Comparison of ENCODE assay signal across 1 cellular context in genomic region chr19:532578-533484, GRCh38.
A peak's percentile ranks its signal among the peaks of the same experiment; 100 is the strongest.
TF ChIP-seq lines count a peak whose summit lies in the region.

No MANE protein-coding gene starts in this region.

TF ChIP-seq in HepG2, 621 proteins besides CTCF, POLR2A, EP300 and RAD21 (continued from another document and continues in another):
- no peak for TF ChIP-seq FOXM1 (CRISPR knock-in tag; IDR thresholded peaks at IDR 0.05)
- no peak; the same call in 1 of the 2 replicates for TF ChIP-seq ARID5B (CRISPR knock-in tag; IDR thresholded peaks at IDR 0.05)
- TF ChIP-seq ZNF17 (CRISPR knock-in tag; IDR thresholded peaks at IDR 0.05): no peak
- TF ChIP-seq BRF2 (CRISPR knock-in tag; IDR thresholded peaks at IDR 0.05): no peak
- TF ChIP-seq KLF16 (CRISPR knock-in tag; IDR thresholded peaks at IDR 0.05): no peak
- TF ChIP-seq HOXD1 (CRISPR knock-in tag; IDR thresholded peaks at IDR 0.05): 0 out of 2 replicates have a peak, but pooled peaks have one; percentile 5
- no peak for TF ChIP-seq MLX (CRISPR knock-in tag; IDR thresholded peaks at IDR 0.05)
- TF ChIP-seq PHF5A (CRISPR knock-in tag; IDR thresholded peaks at IDR 0.05; ENCODE audit: low read depth, unreplicated experiment): no peak
- TF ChIP-seq ZNF552 (CRISPR knock-in tag; IDR thresholded peaks at IDR 0.05; ENCODE audit: borderline replicate concordance): no peak
- TF ChIP-seq NCOA2 (CRISPR knock-in tag; IDR thresholded peaks at IDR 0.05): no peak
- no peak for TF ChIP-seq FLYWCH1 (CRISPR knock-in tag; IDR thresholded peaks at IDR 0.05)
- TF ChIP-seq ZNF773 (CRISPR knock-in tag; IDR thresholded peaks at IDR 0.05; ENCODE audit: borderline replicate concordance): no peak
- TF ChIP-seq ZNF543 (CRISPR knock-in tag; IDR thresholded peaks at IDR 0.05): no peak; the same call in 1 of the 2 replicates
- no peak for TF ChIP-seq TOE1 (CRISPR knock-in tag; IDR thresholded peaks at IDR 0.05)
- no peak for TF ChIP-seq FOSL1 (CRISPR knock-in tag; IDR thresholded peaks at IDR 0.05; ENCODE audit: borderline replicate concordance)
- no peak for TF ChIP-seq KDM4B (CRISPR knock-in tag; IDR thresholded peaks at IDR 0.05)
- TF ChIP-seq HNRNPL (IDR thresholded peaks at IDR 0.05; ENCODE audit: low read depth, low read length): 0 out of 2 replicates have a peak, but pooled peaks have one; percentile 32
- TF ChIP-seq ZNF704 (CRISPR knock-in tag; IDR thresholded peaks at IDR 0.05; ENCODE audit: borderline replicate concordance): no peak; the same call in 1 of the 2 replicates
- TF ChIP-seq USF2 (IDR thresholded peaks at IDR 0.05; ENCODE audit: low read depth, low read length): no peak
- no peak for TF ChIP-seq USF2 (CRISPR knock-in tag; IDR thresholded peaks at IDR 0.05; ENCODE audit: borderline replicate concordance)
- TF ChIP-seq ZNF234 (CRISPR knock-in tag; conservative IDR thresholded peaks at IDR 0.05): no peak
- TF ChIP-seq ETV5 (CRISPR knock-in tag; IDR thresholded peaks at IDR 0.05; ENCODE audit: borderline replicate concordance): peak; percentile 47; the same call in 1 of the 2 replicates
- TF ChIP-seq GATA4 (IDR thresholded peaks at IDR 0.05; ENCODE audit: borderline replicate concordance, low read depth): no peak
- peak; percentile 36; the same call in 1 of the 2 replicates for TF ChIP-seq HDAC1 (CRISPR knock-in tag; IDR thresholded peaks at IDR 0.05)
- TF ChIP-seq ZGPAT (CRISPR knock-in tag; IDR thresholded peaks at IDR 0.05): no peak; the same call in 1 of the 2 replicates
- no peak for TF ChIP-seq SKIL (CRISPR knock-in tag; IDR thresholded peaks at IDR 0.05; ENCODE audit: borderline replicate concordance)
- TF ChIP-seq CREB1 (IDR thresholded peaks at IDR 0.05): no peak
- TF ChIP-seq CREB1 (CRISPR knock-in tag; IDR thresholded peaks at IDR 0.05): no peak
- TF ChIP-seq ATF5 (CRISPR knock-in tag; IDR thresholded peaks at IDR 0.05; ENCODE audit: low read depth): 0 out of 2 replicates have a peak, but pooled peaks have one; percentile 50
- no peak for TF ChIP-seq ZNF615 (CRISPR knock-in tag; IDR thresholded peaks at IDR 0.05; ENCODE audit: borderline replicate concordance)
- TF ChIP-seq ZNF138 (CRISPR knock-in tag; IDR thresholded peaks at IDR 0.05; ENCODE audit: low read depth): no peak
- no peak for TF ChIP-seq ZNF776 (CRISPR knock-in tag; IDR thresholded peaks at IDR 0.05)
- TF ChIP-seq GPBP1L1 (CRISPR knock-in tag; IDR thresholded peaks at IDR 0.05): no peak
- no peak for TF ChIP-seq SKI (IDR thresholded peaks at IDR 0.05; ENCODE audit: partially characterized antibody)
- no peak for TF ChIP-seq THYN1 (CRISPR knock-in tag; IDR thresholded peaks at IDR 0.05; ENCODE audit: borderline replicate concordance, low read depth)
- 0 out of 2 replicates have a peak, but pooled peaks have one; percentile 11 for TF ChIP-seq GATAD1 (CRISPR knock-in tag; IDR thresholded peaks at IDR 0.05)
- TF ChIP-seq ZNF777 (CRISPR knock-in tag; IDR thresholded peaks at IDR 0.05): no peak
- no peak for TF ChIP-seq HNF1A (IDR thresholded peaks at IDR 0.05; ENCODE audit: low read depth)
- no peak for TF ChIP-seq HNF1A (CRISPR knock-in tag; IDR thresholded peaks at IDR 0.05; ENCODE audit: borderline replicate concordance)
- TF ChIP-seq ZBTB8A (CRISPR knock-in tag; IDR thresholded peaks at IDR 0.05; ENCODE audit: borderline replicate concordance, low read depth): no peak
- no peak for TF ChIP-seq MLLT10 (CRISPR knock-in tag; IDR thresholded peaks at IDR 0.05)
- no peak for TF ChIP-seq NR2F2 (IDR thresholded peaks at IDR 0.05; ENCODE audit: borderline replicate concordance, low read depth)
- no peak for TF ChIP-seq ZNF737 (CRISPR knock-in tag; IDR thresholded peaks at IDR 0.05; ENCODE audit: borderline replicate concordance)
- TF ChIP-seq ZNF670 (CRISPR knock-in tag; IDR thresholded peaks at IDR 0.05; ENCODE audit: borderline replicate concordance): no peak
- peak; percentile 88 for TF ChIP-seq NR2F6 (IDR thresholded peaks at IDR 0.05)
- TF ChIP-seq NR2F6 (CRISPR knock-in tag; IDR thresholded peaks at IDR 0.05): peak; percentile 86
- no peak for TF ChIP-seq ZNF850 (CRISPR knock-in tag; conservative IDR thresholded peaks at IDR 0.05)
- TF ChIP-seq SMARCE1 (IDR thresholded peaks at IDR 0.05; ENCODE audit: borderline replicate concordance): no peak
